9 cellular contexts compared by ENCODE assay signal in genomic region chr12:131912526-131913274, GRCh38. TPM values are rescaled to one million over a fixed set of nuclear protein-coding genes. Genes with fewer than 3 reads are reported as not detected.
DNase-seq lines count a peak whose midpoint lies in the region; ATAC-seq and TF ChIP-seq lines count a peak whose summit lies in the region.
"Had no signal": no experiment of that assay in that cellular context is flagged by ENCODE, and none has a peak within 500 bp of the region (broad histone marks: within the 10 kb centered on the region; RNA-seq: fewer than 3 reads in every experiment).

No MANE protein-coding gene starts in this region.

- ATAC-seq in aorta (ENCODE audit: low FRiP score) (peak; percentile 78), HG03045 (IDR thresholded peaks at IDR 0.05; ENCODE audit: unreplicated experiment) (no peak), HG02763 (IDR thresholded peaks at IDR 0.05; ENCODE audit: unreplicated experiment) (no peak)

- TF ChIP-seq POLR2A in breast epithelium (IDR thresholded peaks at IDR 0.05), result no peak

- no peaks in the 10 kb centered on the region for H3K27me3 ChIP-seq in breast epithelium
- H3K27me3 ChIP-seq in aorta (ENCODE audit: control insufficient read depth in 1 of 2, insufficient read depth in 2 of 2, low read length in 1 of 2), result no peaks in the 10 kb centered on the region

- WGBS in aorta, 2 donors, result 50 to 51% methylated on average over 19 to 20 of the region's 20 CpGs

- peaks cover 0 to 9% of the 10 kb centered on the region in 2 donors for H3K4me1 ChIP-seq in breast epithelium
- H3K4me1 ChIP-seq in aorta (ENCODE audit: control insufficient read depth in 1 of 2, insufficient read depth in 2 of 2, low read length in 2 of 2), result no peaks in the 10 kb centered on the region

- peak overlapping the region; percentile 35 to 48 for H3K27ac ChIP-seq in breast epithelium
- H3K27ac ChIP-seq in aorta (ENCODE audit: low read depth in 1 of 2, low read length in 2 of 2), result peak overlapping the region in 1 of 2 donors; percentile 20
- H3K27ac ChIP-seq: parathyroid adenoma had no signal

- intact Hi-C loops in breast epithelium (cut with DNase I; ENCODE audit: low total_unique reads) (no loop called here), aorta (cut with DNase I) (no loop called here)

- H3K9me3 ChIP-seq in breast epithelium, result no peaks in the 10 kb centered on the region
- H3K9me3 ChIP-seq in aorta (ENCODE audit: control insufficient read depth, low read length), result no peaks in the 10 kb centered on the region

- H3K36me3 ChIP-seq in breast epithelium, result peaks cover 32% of the 10 kb centered on the region
- H3K36me3 ChIP-seq in aorta (ENCODE audit: control insufficient read depth in 1 of 2, insufficient read depth in 2 of 2, low read length in 1 of 2), result peaks cover 0 to 2% of the 10 kb centered on the region in 2 donors

- H3K4me3 ChIP-seq in breast epithelium (no peak overlapping the region), aorta (ENCODE audit: low read length in 2 of 2) (no peak overlapping the region)

- TF ChIP-seq CTCF in breast epithelium (IDR thresholded peaks at IDR 0.05), result no peak

- DNase-seq in NCI-H82 (lab: John Stamatoyannopoulos, UW), result peak; percentile 24
- DNase-seq in NCI-H82 treated with DMSO at 0.1 percent for 48 hours (lab: John Stamatoyannopoulos, UW; ENCODE audit: unreplicated experiment), result no peak
- peak in 1 of 2 donors; percentile 72 for DNase-seq in breast epithelium (ENCODE audit: low spot score in 2 of 2)
- DNase-seq in kidney tubule cell (ENCODE audit: low spot score), result peak; percentile 85
- peak; percentile 96 for DNase-seq in aorta
- no peak for DNase-seq in NCI-H1092 treated with DMSO at 0.1 percent for 48 hours (lab: John Stamatoyannopoulos, UW)

RNA-seq across cellular contexts. Expression of gene PUS1, which starts 16.4 kb away (rescaled TPM):
- 10 to 100 TPM in 2 of 3 donors, 1 to 10 TPM in 1; 8.8 to 31.5 (median 20.9) TPM for total RNA-seq in breast epithelium
- total RNA-seq in aorta, result 10 to 100 TPM; 17.7 to 20.0 TPM
- 10 to 100 TPM in 1 of 2 donors, 1 to 10 TPM in 1; 6.5 to 20.2 TPM for polyA plus RNA-seq in aorta

RNA-seq across cellular contexts. Expression of gene ULK1, which starts 18.3 kb away (rescaled TPM):
- total RNA-seq in breast epithelium (10 to 100 TPM; 14.8 to 18.6 (median 17.0) TPM), aorta (10 to 100 TPM; 39.9 to 56.5 TPM)
- polyA plus RNA-seq in aorta, result 10 to 100 TPM in 1 of 2 donors, 1 to 10 TPM in 1; 6.6 to 43.6 TPM

RNA-seq across cellular contexts. Expression of gene EP400, which starts 37.0 kb away (rescaled TPM):
- total RNA-seq in breast epithelium (10 to 100 TPM; 20.3 to 27.2 (median 24.4) TPM), aorta (10 to 100 TPM; 39.9 to 52.9 TPM)
- 10 to 100 TPM in 1 of 2 donors, 1 to 10 TPM in 1; 2.8 to 16.2 TPM for polyA plus RNA-seq in aorta

Comparison
In these comparisons a context has a peak if more than half of its experiments do, and no peak if none do; other contexts are left out.
1. DNase-seq: peak in NCI-H82 (single experiment), kidney tubule cell (single experiment) and aorta (2 of 2); none in NCI-H82 treated with DMSO at 0.1 percent for 48 hours (single experiment) and NCI-H1092 treated with DMSO at 0.1 percent for 48 hours (single experiment).